In the genomic region with DNA sequence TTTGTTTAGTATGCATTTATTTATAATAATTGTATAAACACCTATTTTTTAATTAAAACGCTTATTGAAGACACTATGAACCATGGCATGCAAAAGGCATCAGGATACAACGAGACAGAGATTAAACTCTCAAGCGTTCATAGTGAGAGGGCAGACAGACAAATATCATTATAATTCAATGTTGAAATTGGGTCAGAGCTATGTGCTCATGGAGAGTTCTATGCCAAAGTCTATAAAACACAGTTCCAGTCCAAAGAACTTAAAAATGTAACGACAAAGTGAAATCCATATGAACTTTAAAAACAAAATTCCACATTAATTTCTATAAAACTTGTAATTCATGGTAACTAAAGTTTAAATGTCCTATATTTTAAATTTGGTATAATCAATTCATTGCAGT, we compare ENCODE assay signal across 32 cellular contexts.
"Had no signal": no experiment of that assay in that cellular context is flagged by ENCODE, and none has a peak within 500 bp of the region (broad histone marks: within the 10 kb centered on the region; RNA-seq: fewer than 3 reads in every experiment).

No MANE protein-coding gene starts in this region.

- H3K36me3 Mint-ChIP-seq: activated CD4-positive, alpha-beta memory T cell treated with anti-CD3 and anti-CD28 coated beads for 36 hours; activated CD8-positive, alpha-beta memory T cell treated with anti-CD3 and anti-CD28 coated beads, Interleukin-2, amount 10 ng/mL, durations not matched to agents 7 days and 5 days; activated naive CD4-positive, alpha-beta T cell treated with anti-CD3 and anti-CD28 coated beads, Interleukin-2, amount 50 U/mL, for 24 hours; activated naive CD8-positive, alpha-beta T cell treated with anti-CD3 and anti-CD28 coated beads for 36 hours; T-cell had no signal

- H3K27ac ChIP-seq: adrenal gland, body of pancreas, colonic mucosa had no signal

- H3K9me3 Mint-ChIP-seq: activated CD4-positive, alpha-beta memory T cell treated with anti-CD3 and anti-CD28 coated beads for 36 hours; activated CD4-positive, alpha-beta T cell treated with anti-CD3 and anti-CD28 coated beads, Interleukin-2, amount 10 ng/mL, durations not matched to agents 24 days and 14 days; activated naive CD4-positive, alpha-beta T cell treated with anti-CD3 and anti-CD28 coated beads, Interleukin-2, amount 50 U/mL, for 24 hours; activated naive CD8-positive, alpha-beta T cell treated with anti-CD3 and anti-CD28 coated beads for 36 hours; activated naive CD8-positive, alpha-beta T cell treated with anti-CD3 and anti-CD28 coated beads, Interleukin-2, amount 50 U/mL, for 24 hours; activated T-helper 1 cell treated with anti-CD3 and anti-CD28 coated beads, Interleukin-12 subunit alpha, Interleukin-12 subunit beta, Interleukin-2, Interleukin-4 antibody, amounts not matched to agents 30 ng/mL and 10 ng/mL and 1 ng/mL, durations not matched to agents 14 hours and 24 hours and 36 hours; activated T-helper 2 cell treated with anti-CD3 and anti-CD28 coated beads, Interferon-gamma antibody, Interleukin-2, Interleukin-4, amounts not matched to agents 10 μg/mL and 5 μg/mL and 100 μg/mL, durations not matched to agents 14 hours and 24 hours and 36 hours; T-helper 1 cell treated with Interleukin-12 subunit alpha and Interleukin-12 subunit beta and Interleukin-4 antibody, amounts not matched to agents 30 μg/mL and 1 μg/mL, for 36 hours; T-helper 2 cell treated with Interferon-gamma antibody and Interleukin-4, amounts not matched to agents 5 μg/mL and 100 μg/mL, for 36 hours had no signal

- H3K9me3 ChIP-seq: adrenal gland, body of pancreas, colonic mucosa had no signal

- H3K4me1 Mint-ChIP-seq: activated CD4-positive, alpha-beta T cell treated with anti-CD3 and anti-CD28 coated beads for 36 hours; activated CD4-positive, alpha-beta T cell treated with anti-CD3 and anti-CD28 coated beads, Interleukin-2, amount 10 ng/mL, durations not matched to agents 24 days and 14 days; activated CD8-positive, alpha-beta memory T cell treated with anti-CD3 and anti-CD28 coated beads, Interleukin-2, amount 10 ng/mL, durations not matched to agents 7 days and 5 days; activated naive CD4-positive, alpha-beta T cell treated with anti-CD3 and anti-CD28 coated beads, Interleukin-2, amount 50 U/mL, for 24 hours; activated naive CD8-positive, alpha-beta T cell treated with anti-CD3 and anti-CD28 coated beads for 36 hours; activated naive CD8-positive, alpha-beta T cell treated with anti-CD3 and anti-CD28 coated beads, Interleukin-2, amount 50 U/mL, for 24 hours; T-cell had no signal

- ATAC-seq: activated CD4-positive, alpha-beta T cell treated with anti-CD3 and anti-CD28 coated beads for 36 hours; activated CD8-positive, alpha-beta memory T cell treated with anti-CD3 and anti-CD28 coated beads, Interleukin-2, amount 10 ng/mL, durations not matched to agents 7 days and 5 days; activated CD8-positive, alpha-beta T cell treated with anti-CD3 and anti-CD28 coated beads, Interleukin-2, amount 10 ng/mL, durations not matched to agents 7 days and 5 days; activated naive CD8-positive, alpha-beta T cell treated with anti-CD3 and anti-CD28 coated beads, Interleukin-2, amount 50 U/mL, for 24 hours; body of pancreas; esophagus mucosa; T-cell had no signal

- H3K27ac Mint-ChIP-seq: activated CD4-positive, alpha-beta memory T cell treated with anti-CD3 and anti-CD28 coated beads for 36 hours; activated CD4-positive, alpha-beta T cell treated with anti-CD3 and anti-CD28 coated beads for 36 hours; activated CD4-positive, alpha-beta T cell treated with anti-CD3 and anti-CD28 coated beads, Interleukin-2, amount 10 ng/mL, durations not matched to agents 24 days and 14 days; activated CD8-positive, alpha-beta memory T cell treated with anti-CD3 and anti-CD28 coated beads, Interleukin-2, amount 10 ng/mL, durations not matched to agents 7 days and 5 days; activated CD8-positive, alpha-beta T cell treated with anti-CD3 and anti-CD28 coated beads, Interleukin-2, amount 10 ng/mL, durations not matched to agents 7 days and 5 days; activated naive CD4-positive, alpha-beta T cell treated with anti-CD3 and anti-CD28 coated beads for 36 hours; activated naive CD4-positive, alpha-beta T cell treated with anti-CD3 and anti-CD28 coated beads, Interleukin-2, amount 50 U/mL, for 24 hours; activated naive CD8-positive, alpha-beta T cell treated with anti-CD3 and anti-CD28 coated beads for 36 hours; activated naive CD8-positive, alpha-beta T cell treated with anti-CD3 and anti-CD28 coated beads, Interleukin-2, amount 50 U/mL, for 24 hours; activated T-helper 1 cell treated with anti-CD3 and anti-CD28 coated beads, Interleukin-12 subunit alpha, Interleukin-12 subunit beta, Interleukin-2, Interleukin-4 antibody, amounts not matched to agents 30 ng/mL and 10 ng/mL and 1 ng/mL, durations not matched to agents 14 hours and 24 hours and 36 hours; activated T-helper 2 cell treated with anti-CD3 and anti-CD28 coated beads, Interferon-gamma antibody, Interleukin-2, Interleukin-4, amounts not matched to agents 10 μg/mL and 5 μg/mL and 100 μg/mL, durations not matched to agents 14 hours and 24 hours and 36 hours; T-cell; T-helper 1 cell treated with Interleukin-12 subunit alpha and Interleukin-12 subunit beta and Interleukin-4 antibody, amounts not matched to agents 30 μg/mL and 1 μg/mL, for 36 hours; T-helper 2 cell treated with Interferon-gamma antibody and Interleukin-4, amounts not matched to agents 5 μg/mL and 100 μg/mL, for 36 hours had no signal

- H3K36me3 ChIP-seq: adrenal gland, colonic mucosa had no signal

- H3K4me1 ChIP-seq: adrenal gland, body of pancreas, colonic mucosa had no signal

- H3K27me3 Mint-ChIP-seq: activated CD4-positive, alpha-beta memory T cell treated with anti-CD3 and anti-CD28 coated beads for 36 hours; activated CD4-positive, alpha-beta T cell treated with anti-CD3 and anti-CD28 coated beads for 36 hours; activated CD4-positive, alpha-beta T cell treated with anti-CD3 and anti-CD28 coated beads, Interleukin-2, amount 10 ng/mL, durations not matched to agents 24 days and 14 days; activated CD8-positive, alpha-beta memory T cell treated with anti-CD3 and anti-CD28 coated beads, Interleukin-2, amount 10 ng/mL, durations not matched to agents 7 days and 5 days; activated naive CD4-positive, alpha-beta T cell treated with anti-CD3 and anti-CD28 coated beads, Interleukin-2, amount 50 U/mL, for 24 hours; activated naive CD8-positive, alpha-beta T cell treated with anti-CD3 and anti-CD28 coated beads for 36 hours; activated naive CD8-positive, alpha-beta T cell treated with anti-CD3 and anti-CD28 coated beads, Interleukin-2, amount 50 U/mL, for 24 hours; T-cell had no signal

- H3K4me3 ChIP-seq: adrenal gland, body of pancreas, colonic mucosa had no signal

- H3K4me3 Mint-ChIP-seq: activated CD4-positive, alpha-beta memory T cell treated with anti-CD3 and anti-CD28 coated beads for 36 hours; activated CD4-positive, alpha-beta T cell treated with anti-CD3 and anti-CD28 coated beads for 36 hours; activated CD4-positive, alpha-beta T cell treated with anti-CD3 and anti-CD28 coated beads, Interleukin-2, amount 10 ng/mL, durations not matched to agents 24 days and 14 days; activated CD8-positive, alpha-beta memory T cell treated with anti-CD3 and anti-CD28 coated beads, Interleukin-2, amount 10 ng/mL, durations not matched to agents 7 days and 5 days; activated CD8-positive, alpha-beta T cell treated with anti-CD3 and anti-CD28 coated beads, Interleukin-2, amount 10 ng/mL, durations not matched to agents 7 days and 5 days; activated naive CD4-positive, alpha-beta T cell treated with anti-CD3 and anti-CD28 coated beads for 36 hours; activated naive CD4-positive, alpha-beta T cell treated with anti-CD3 and anti-CD28 coated beads, Interleukin-2, amount 50 U/mL, for 24 hours; activated naive CD8-positive, alpha-beta T cell treated with anti-CD3 and anti-CD28 coated beads for 36 hours; activated naive CD8-positive, alpha-beta T cell treated with anti-CD3 and anti-CD28 coated beads, Interleukin-2, amount 50 U/mL, for 24 hours; activated T-helper 1 cell treated with anti-CD3 and anti-CD28 coated beads, Interleukin-12 subunit alpha, Interleukin-12 subunit beta, Interleukin-2, Interleukin-4 antibody, amounts not matched to agents 30 ng/mL and 10 ng/mL and 1 ng/mL, durations not matched to agents 14 hours and 24 hours and 36 hours; T-cell; T-helper 1 cell treated with Interleukin-12 subunit alpha and Interleukin-12 subunit beta and Interleukin-4 antibody, amounts not matched to agents 30 μg/mL and 1 μg/mL, for 36 hours; T-helper 2 cell treated with Interferon-gamma antibody and Interleukin-4, amounts not matched to agents 5 μg/mL and 100 μg/mL, for 36 hours had no signal

- H3K27me3 ChIP-seq: adrenal gland, body of pancreas, colonic mucosa had no signal

- DNase-seq: activated CD4-positive, alpha-beta memory T cell treated with anti-CD3 and anti-CD28 coated beads for 36 hours; activated CD4-positive, alpha-beta T cell treated with anti-CD3 and anti-CD28 coated beads for 36 hours; activated CD4-positive, alpha-beta T cell treated with anti-CD3 and anti-CD28 coated beads, Interleukin-2, amount 10 ng/mL, durations not matched to agents 24 days and 14 days; activated CD4-positive, CD25-positive, alpha-beta regulatory T cell; activated CD4-positive, CD25-positive, alpha-beta regulatory T cell treated with anti-CD3 and anti-CD28 coated beads, Interleukin-2, amount 50 U/mL, for 72 hours; activated CD8-positive, alpha-beta memory T cell treated with anti-CD3 and anti-CD28 coated beads, Interleukin-2, amount 10 ng/mL, durations not matched to agents 7 days and 5 days; activated CD8-positive, alpha-beta memory T cell treated with anti-CD3 and anti-CD28 coated beads, Interleukin-2, amount 50 U/mL, for 4 hours; activated CD8-positive, alpha-beta T cell treated with anti-CD3 and anti-CD28 coated beads, Interleukin-2, amount 10 ng/mL, durations not matched to agents 7 days and 5 days; activated effector memory CD4-positive, alpha-beta T cell treated with anti-CD3 and anti-CD28 coated beads, Interleukin-2, amount 50 U/mL, for 16 hours; activated naive CD4-positive, alpha-beta T cell treated with anti-CD3 and anti-CD28 coated beads for 36 hours; activated naive CD8-positive, alpha-beta T cell treated with anti-CD3 and anti-CD28 coated beads for 36 hours; activated naive CD8-positive, alpha-beta T cell treated with anti-CD3 and anti-CD28 coated beads, Interleukin-2, amount 50 U/mL, for 24 hours; activated T-cell treated with anti-CD3 and anti-CD28 coated beads, Interleukin-2, amount 50 U/mL, for 1 hour; activated T-cell treated with anti-CD3 and anti-CD28 coated beads, Interleukin-2, amount 50 U/mL, for 48 hours; adrenal gland; amygdala; aorta; body of pancreas; central memory CD4-positive, alpha-beta T cell; cerebellar nuclear complex; colonic mucosa; effector CD8-positive, alpha-beta T cell; foreskin fibroblast; head of caudate nucleus; T-cell; T1000 had no signal
